In genomic region chr19:58562126-58563033, GRCh38 we compare ENCODE assay signal across 8 cellular contexts. TPM values are rescaled to one million over a fixed set of nuclear protein-coding genes. Genes with fewer than 3 reads are reported as not detected.
A peak's percentile ranks its signal among the peaks of the same experiment; 100 is the strongest.
DNase-seq lines count a peak whose midpoint lies in the region; ATAC-seq and TF ChIP-seq lines count a peak whose summit lies in the region.

No MANE protein-coding gene starts in this region.

- TF ChIP-seq POLR2A in esophagus muscularis mucosa (IDR thresholded peaks at IDR 0.05; ENCODE audit: low read depth) = no peak

- H3K27me3 ChIP-seq in CD8-positive, alpha-beta memory T cell (ENCODE audit: insufficient read depth, low read length, poor library complexity, severe bottlenecking) = no peaks in the 10 kb centered on the region
- H3K27me3 ChIP-seq in esophagus muscularis mucosa = peaks cover 0 to 8% (median 0%) of the 10 kb centered on the region in 4 donors
- no peaks in the 10 kb centered on the region for H3K27me3 ChIP-seq in parathyroid adenoma (ENCODE audit: control insufficient read depth, insufficient read depth, low read length)

- CTCF ChIA-PET in CD8-positive, alpha-beta memory T cell (lab: Charles Lee) = interaction anchor here (1.6 to 2.6 kb wide), 3 partner anchors 10 to 48 kb away, joined by 3 to 12 read pairs (median 10); partner anchors contain the start of gene ZBTB45

- H3K9me3 Mint-ChIP-seq in CD8-positive, alpha-beta memory T cell = no peaks in the 10 kb centered on the region

- H3K9me3 ChIP-seq in CD8-positive, alpha-beta memory T cell (ENCODE audit: low read length) = no peaks in the 10 kb centered on the region
- H3K9me3 ChIP-seq in T-helper 17 cell (ENCODE audit: control insufficient read depth, low read length, poor library complexity, severe bottlenecking) (no peaks in the 10 kb centered on the region), esophagus muscularis mucosa (no peaks in the 10 kb centered on the region), parathyroid adenoma (ENCODE audit: control insufficient read depth, low read length) (no peaks in the 10 kb centered on the region)

- peaks cover 47% of the 10 kb centered on the region for H3K4me1 ChIP-seq in CD8-positive, alpha-beta memory T cell (ENCODE audit: insufficient read depth, low read length)
- peaks cover 35 to 50% (median 49%) of the 10 kb centered on the region in 4 donors for H3K4me1 ChIP-seq in esophagus muscularis mucosa
- H3K4me1 ChIP-seq in parathyroid adenoma = peaks cover 24% of the 10 kb centered on the region

- peak overlapping the region; percentile 65 for H2AFZ ChIP-seq in parathyroid adenoma

- peak overlapping the region; percentile 81 to 92 (median 87) for H3K4me3 Mint-ChIP-seq in CD8-positive, alpha-beta memory T cell
- peak overlapping the region; percentile 94 for H3K4me3 Mint-ChIP-seq in T-helper 17 cell

- H3K4me1 Mint-ChIP-seq in CD8-positive, alpha-beta memory T cell = peaks cover 42 to 64% (median 47%) of the 10 kb centered on the region in 3 donors
- H3K4me1 Mint-ChIP-seq in T-helper 17 cell = peaks cover 37% of the 10 kb centered on the region

- peaks cover 6% of the 10 kb centered on the region for H3K79me2 ChIP-seq in parathyroid adenoma

- DNase-seq in CD8-positive, alpha-beta memory T cell = peak in 2 of 5 donors; percentile 28 to 41
- DNase-seq in T-helper 17 cell (no peak), esophagus muscularis mucosa (ENCODE audit: extremely low spot score) (no peak), UCSD-AML1 (lab: John Stamatoyannopoulos, UW; ENCODE audit: unreplicated experiment) (no peak)

- H3K36me3 Mint-ChIP-seq in CD8-positive, alpha-beta memory T cell = peaks cover 0 to 16% (median 0%) of the 10 kb centered on the region in 3 donors
- H3K36me3 Mint-ChIP-seq in T-helper 17 cell (ENCODE audit: low read depth) = no peaks in the 10 kb centered on the region

- H3K27ac Mint-ChIP-seq in CD8-positive, alpha-beta memory T cell = peak overlapping the region in 7 of 8 donors; percentile 47 to 98 (median 91)
- peak overlapping the region; percentile 54 for H3K27ac Mint-ChIP-seq in T-helper 17 cell

- intact Hi-C loops in esophagus muscularis mucosa (cut with DNase I) = no loop called here

- H3K9ac ChIP-seq in parathyroid adenoma = no peak overlapping the region

- ATAC-seq in T-helper 17 cell (no peak), HG02642 (IDR thresholded peaks at IDR 0.05; ENCODE audit: poor library complexity, unreplicated experiment) (no peak), HG03280 (IDR thresholded peaks at IDR 0.05; ENCODE audit: unreplicated experiment) (no peak), GM21619 (IDR thresholded peaks at IDR 0.05; ENCODE audit: unreplicated experiment) (no peak)

- POLR2A ChIA-PET in CD8-positive, alpha-beta memory T cell (lab: Charles Lee) = interaction anchor here (1.0 to 4.0 kb wide), 5 partner anchors 8 to 48 kb away, joined by 4 to 17 read pairs (median 5); partner anchors contain the start of genes CHMP2A, MZF1 and TRIM28

- 14% methylated on average over 19 of the region's 107 CpGs for WGBS in esophagus muscularis mucosa

- TF ChIP-seq CTCF in esophagus muscularis mucosa (IDR thresholded peaks at IDR 0.05) (no peak), parathyroid adenoma (IDR thresholded peaks at IDR 0.05) (no peak)

- peak overlapping the region; percentile 16 for H3K27ac ChIP-seq in CD8-positive, alpha-beta memory T cell (ENCODE audit: low read depth, low read length)
- peak overlapping the region; percentile 64 to 83 (median 72) for H3K27ac ChIP-seq in esophagus muscularis mucosa (replicated peaks in 1 of 4)
- H3K27ac ChIP-seq in parathyroid adenoma = peak overlapping the region; percentile 71

- TF ChIP-seq EP300 in esophagus muscularis mucosa (IDR thresholded peaks at IDR 0.05) = no peak

- no peaks in the 10 kb centered on the region for H3K27me3 Mint-ChIP-seq in CD8-positive, alpha-beta memory T cell
- no peaks in the 10 kb centered on the region for H3K27me3 Mint-ChIP-seq in T-helper 17 cell

- H3K4me3 ChIP-seq in CD8-positive, alpha-beta memory T cell (ENCODE audit: low read length) = peak overlapping the region; percentile 59
- H3K4me3 ChIP-seq in esophagus muscularis mucosa (peak overlapping the region; percentile 50 to 63 (median 54)), parathyroid adenoma (ENCODE audit: low read depth, low read length) (peak overlapping the region; percentile 47)

- peak overlapping the region; percentile 59 for H3K4me2 ChIP-seq in parathyroid adenoma (ENCODE audit: low read length)

- no peaks in the 10 kb centered on the region for H3K36me3 ChIP-seq in CD8-positive, alpha-beta memory T cell (ENCODE audit: insufficient read depth, low read length)
- H3K36me3 ChIP-seq in esophagus muscularis mucosa (peaks cover 0 to 13% (median 7%) of the 10 kb centered on the region in 4 donors), parathyroid adenoma (ENCODE audit: control insufficient read depth, insufficient read depth, low read length) (no peaks in the 10 kb centered on the region)

RNA-seq across cellular contexts. Expression of gene UBE2M, which starts 4.0 kb away (rescaled TPM):
- total RNA-seq in CD8-positive, alpha-beta memory T cell = 100 to 1,000 TPM; 182 to 191 TPM
- 22.5 TPM for polyA plus RNA-seq in CD8-positive, alpha-beta memory T cell
- 10 to 100 TPM; 36.1 to 63.5 TPM for total RNA-seq in T-helper 17 cell
- total RNA-seq in esophagus muscularis mucosa = 10 to 100 TPM; 36.1 to 54.9 (median 45.8) TPM

RNA-seq across cellular contexts. Expression of gene CHMP2A, which starts 7.5 kb away (rescaled TPM):
- total RNA-seq in CD8-positive, alpha-beta memory T cell = 10 to 100 TPM; 88.8 to 89.7 TPM
- 198 TPM for polyA plus RNA-seq in CD8-positive, alpha-beta memory T cell
- total RNA-seq in T-helper 17 cell (10 to 100 TPM; 74.8 to 88.8 TPM), esophagus muscularis mucosa (100 to 1,000 TPM; 124 to 145 (median 141) TPM)

RNA-seq across cellular contexts. Expression of gene MZF1, which starts 10.8 kb away (rescaled TPM):
- 10 to 100 TPM; 14.0 to 14.8 TPM for total RNA-seq in CD8-positive, alpha-beta memory T cell
- polyA plus RNA-seq in CD8-positive, alpha-beta memory T cell = 10.3 TPM
- total RNA-seq in T-helper 17 cell (10 to 100 TPM; 29.9 to 34.0 TPM), esophagus muscularis mucosa (10 to 100 TPM; 20.5 to 29.3 (median 22.4) TPM)

RNA-seq across cellular contexts. Expression of gene TRIM28, which starts 18.5 kb away (rescaled TPM):
- total RNA-seq in CD8-positive, alpha-beta memory T cell = 100 to 1,000 TPM; 705 to 715 TPM
- polyA plus RNA-seq in CD8-positive, alpha-beta memory T cell = 57.5 TPM
- total RNA-seq in T-helper 17 cell = 100 to 1,000 TPM; 427 to 525 TPM
- total RNA-seq in esophagus muscularis mucosa = 100 to 1,000 TPM; 152 to 319 (median 264) TPM

RNA-seq across cellular contexts. Expression of gene ZBTB45, which starts 42.8 kb away (rescaled TPM):
- total RNA-seq in CD8-positive, alpha-beta memory T cell = 10 to 100 TPM; 15.0 to 16.1 TPM
- polyA plus RNA-seq in CD8-positive, alpha-beta memory T cell = 4.8 TPM
- total RNA-seq in T-helper 17 cell = 1 to 10 TPM; 7.0 to 8.2 TPM
- 10 to 100 TPM in 2 of 4 donors, 1 to 10 TPM in 2; 8.8 to 20.0 (median 12.1) TPM for total RNA-seq in esophagus muscularis mucosa

Comparison
In these comparisons a context has a peak if more than half of its experiments do, and no peak if none do; other contexts are left out.
1. H3K27ac ChIP-seq: peak in every context shown above with its lines; median percentile 72 in esophagus muscularis mucosa; 71 in parathyroid adenoma; 16 in CD8-positive, alpha-beta memory T cell.